ENCODE assay signal across 18 cellular contexts in the genomic region with DNA sequence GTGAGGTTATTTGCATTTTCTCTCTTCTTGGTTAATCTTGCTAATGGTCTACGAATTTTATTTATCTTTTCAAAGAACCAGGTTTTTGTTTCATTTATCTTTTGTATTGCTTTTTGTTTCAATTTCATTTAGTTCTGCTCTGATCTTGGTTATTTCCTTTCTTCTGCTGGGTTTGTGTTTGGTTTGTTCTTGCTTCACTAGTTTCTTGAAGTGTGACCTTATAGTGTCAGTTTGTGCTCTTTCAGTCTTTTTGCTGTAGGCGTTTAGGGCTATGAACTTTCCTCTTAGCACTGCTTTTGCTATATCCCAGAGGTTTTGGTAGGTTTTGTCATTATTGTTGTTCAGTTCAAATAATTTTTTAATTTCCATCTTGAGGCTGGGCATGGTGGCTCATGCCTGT. TPM values are rescaled to one million over a fixed set of nuclear protein-coding genes. Genes with fewer than 3 reads are reported as not detected.
"Had no signal": no experiment of that assay in that cellular context is flagged by ENCODE, and none has a peak within 500 bp of the region (broad histone marks: within the 10 kb centered on the region; RNA-seq: fewer than 3 reads in every experiment).

No MANE protein-coding gene starts in this region.

RNA-seq across cellular contexts. Expression of gene SDHAF3, which starts 45.5 kb away (rescaled TPM):
- total RNA-seq: ascending aorta had no signal

RNA-seq across cellular contexts. Expression of gene DLX5, which starts 47.4 kb away (rescaled TPM):
- total RNA-seq: activated CD4-positive, alpha-beta memory T cell treated with anti-CD3 and anti-CD28 coated beads for 36 hours; activated CD4-positive, alpha-beta T cell treated with anti-CD3 and anti-CD28 coated beads, Interleukin-2, amount 10 ng/mL, durations not matched to agents 24 days and 14 days; activated CD8-positive, alpha-beta memory T cell treated with anti-CD3 and anti-CD28 coated beads for 36 hours; activated CD8-positive, alpha-beta T cell treated with anti-CD3 and anti-CD28 coated beads for 36 hours; activated naive CD4-positive, alpha-beta T cell treated with anti-CD3 and anti-CD28 coated beads for 36 hours; activated naive CD4-positive, alpha-beta T cell treated with anti-CD3 and anti-CD28 coated beads, Interleukin-2, amount 50 U/mL, for 72 hours; activated naive CD8-positive, alpha-beta T cell treated with anti-CD3 and anti-CD28 coated beads for 36 hours; activated T-cell treated with anti-CD3 and anti-CD28 coated beads, Interleukin-2, amount 50 U/mL, for 4 hours; activated T-cell treated with anti-CD3 and anti-CD28 coated beads, Interleukin-2, amount 50 U/mL, for 72 hours; activated T-helper 1 cell treated with anti-CD3 and anti-CD28 coated beads, Interleukin-12 subunit alpha, Interleukin-12 subunit beta, Interleukin-2, Interleukin-4 antibody, amounts not matched to agents 30 ng/mL and 10 ng/mL and 1 ng/mL, durations not matched to agents 14 hours and 24 hours and 36 hours; activated T-helper 17 cell treated with anti-CD3 and anti-CD28 coated beads, Interleukin-2, amount 50 U/mL, for 72 hours; ascending aorta; bronchial epithelial cell; cardiac muscle cell; T-helper 1 cell treated with Interleukin-12 subunit alpha and Interleukin-12 subunit beta and Interleukin-4 antibody, amounts not matched to agents 30 ng/mL and 1 ng/mL, for 36 hours; T-helper 17 cell; T-helper 2 cell treated with Interferon-gamma antibody and Interleukin-4, amounts not matched to agents 100 ng/mL and 5 ng/mL, for 36 hours; WTC11 had no signal
